10 cellular contexts compared by ENCODE assay signal in the genomic region with DNA sequence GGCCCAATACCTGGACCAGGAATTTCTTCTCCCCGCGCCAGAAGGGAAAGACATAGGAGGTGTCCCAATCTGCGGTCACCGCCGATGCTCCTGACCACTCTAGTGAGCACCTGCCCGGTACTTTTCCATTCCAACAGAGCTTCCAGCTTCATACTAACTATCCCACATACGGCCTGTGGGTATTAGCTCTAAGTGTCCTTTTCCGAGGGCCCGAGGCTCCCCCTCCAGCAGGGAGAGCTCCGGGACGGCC. TPM values are rescaled to one million over a fixed set of nuclear protein-coding genes. Genes with fewer than 3 reads are reported as not detected.
"Had no signal": no experiment of that assay in that cellular context is flagged by ENCODE, and none has a peak within 500 bp of the region (broad histone marks: within the 10 kb centered on the region; RNA-seq: fewer than 3 reads in every experiment).

No MANE protein-coding gene starts in this region.

- H3K9me3 ChIP-seq: left ventricle myocardium inferior, mucosa of descending colon, psoas muscle, spleen had no signal

- H3K4me3 Mint-ChIP-seq: activated T-cell treated with anti-CD3 and anti-CD28 coated beads, Interleukin-2, amount 50 U/mL, for 4 hours had no signal

- DNase-seq: activated gamma-delta T cell treated with Interleukin-2 at 50 U/mL for 16 hours; activated T-cell treated with anti-CD3 and anti-CD28 coated beads, Interleukin-2, amount 50 U/mL, for 4 hours; dermis blood vessel endothelial cell; hippocampal formation; left ventricle myocardium inferior; mucosa of descending colon; psoas muscle; spleen had no signal

- H3K27ac ChIP-seq: left ventricle myocardium inferior, psoas muscle, spleen had no signal

- H3K4me3 ChIP-seq: left ventricle myocardium inferior, mucosa of descending colon, psoas muscle had no signal

- H3K36me3 ChIP-seq: left ventricle myocardium inferior, spleen had no signal

- H3K9me3 Mint-ChIP-seq: activated T-cell treated with anti-CD3 and anti-CD28 coated beads, Interleukin-2, amount 50 U/mL, for 4 hours had no signal

RNA-seq across cellular contexts. Expression of a gene that starts 2.6 kb away (rescaled TPM):
- total RNA-seq: left ventricle myocardium inferior, mucosa of descending colon, sciatic nerve, spleen had no signal
- polyA plus RNA-seq: naive thymus-derived CD4-positive, alpha-beta T cell; spleen had no signal
